16 cellular contexts compared by ENCODE assay signal in the genomic region with DNA sequence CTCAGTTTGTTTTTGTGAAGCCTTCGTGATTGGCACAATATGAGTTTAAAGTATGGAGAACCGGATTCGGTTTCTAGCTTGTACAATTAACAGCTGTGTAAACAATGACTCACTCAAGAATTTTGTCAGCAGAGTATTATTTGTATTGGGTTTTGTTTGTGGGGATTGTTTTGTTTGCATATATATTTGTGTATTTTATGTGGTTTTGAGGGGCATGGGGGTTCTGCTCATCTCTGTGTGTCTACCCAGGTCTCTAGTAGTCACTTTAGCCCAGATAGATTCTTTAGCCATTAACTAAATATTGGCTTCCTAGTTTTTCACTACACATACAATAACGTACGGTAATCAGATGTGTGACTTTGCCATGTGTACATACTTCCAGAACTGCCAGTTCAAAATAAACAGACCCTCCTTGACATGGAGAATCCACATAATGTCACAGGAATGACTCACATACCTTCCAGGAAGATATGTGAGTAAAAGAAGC. TPM values are rescaled to one million over a fixed set of nuclear protein-coding genes. Genes with fewer than 3 reads are reported as not detected.
DNase-seq lines count a peak whose midpoint lies in the region; ATAC-seq, FAIRE-seq and TF ChIP-seq lines count a peak whose summit lies in the region.
"Had no signal": no experiment of that assay in that cellular context is flagged by ENCODE, and none has a peak within 500 bp of the region (broad histone marks: within the 10 kb centered on the region; RNA-seq: fewer than 3 reads in every experiment).

No MANE protein-coding gene starts in this region.

- peak overlapping the region; percentile 37 for H3K27ac Mint-ChIP-seq in astrocyte (ENCODE audit: unreplicated experiment)
- H3K27ac Mint-ChIP-seq: activated T-helper 1 cell treated with anti-CD3 and anti-CD28 coated beads, Interleukin-12 subunit alpha, Interleukin-12 subunit beta, Interleukin-2, Interleukin-4 antibody, amounts not matched to agents 30 ng/mL and 10 ng/mL and 1 ng/mL, durations not matched to agents 14 hours and 24 hours and 36 hours; WTC11 had no signal

- H3K9me3 Mint-ChIP-seq in astrocyte (ENCODE audit: unreplicated experiment) = peaks cover 6% of the 10 kb centered on the region
- H3K9me3 Mint-ChIP-seq: activated T-helper 1 cell treated with anti-CD3 and anti-CD28 coated beads, Interleukin-12 subunit alpha, Interleukin-12 subunit beta, Interleukin-2, Interleukin-4 antibody, amounts not matched to agents 30 ng/mL and 10 ng/mL and 1 ng/mL, durations not matched to agents 14 hours and 24 hours and 36 hours; naive thymus-derived CD8-positive, alpha-beta T cell had no signal

- H3K4me3 ChIP-seq in astrocyte (ENCODE audit: insufficient read depth, low read depth, low read length) = no peak overlapping the region
- H3K4me3 ChIP-seq: esophagus muscularis mucosa, SJSA1, vagina had no signal

- H3K36me3 ChIP-seq in astrocyte (ENCODE audit: insufficient read depth, low read length) = no peaks in the 10 kb centered on the region
- H3K36me3 ChIP-seq: esophagus muscularis mucosa, SJSA1, vagina had no signal

- H2AFZ ChIP-seq in astrocyte (ENCODE audit: low read depth, low read length) = no peak overlapping the region

- no peaks in the 10 kb centered on the region for H3K27me3 ChIP-seq in astrocyte (ENCODE audit: insufficient read depth, low read length)
- H3K27me3 ChIP-seq: esophagus muscularis mucosa, SJSA1, vagina had no signal

- H3K9ac ChIP-seq in astrocyte (ENCODE audit: low read length) = no peak overlapping the region

- no peaks in the 10 kb centered on the region for H3K79me2 ChIP-seq in astrocyte (ENCODE audit: insufficient read depth, low read length)

- no peaks in the 10 kb centered on the region for H3K9me3 ChIP-seq in astrocyte (ENCODE audit: insufficient read depth, low read depth, low read length)
- H3K9me3 ChIP-seq: esophagus muscularis mucosa, SJSA1, vagina had no signal

- H3K4me3 Mint-ChIP-seq in astrocyte (ENCODE audit: unreplicated experiment) = no peak overlapping the region
- H3K4me3 Mint-ChIP-seq: activated T-helper 1 cell treated with anti-CD3 and anti-CD28 coated beads, Interleukin-12 subunit alpha, Interleukin-12 subunit beta, Interleukin-2, Interleukin-4 antibody, amounts not matched to agents 30 ng/mL and 10 ng/mL and 1 ng/mL, durations not matched to agents 14 hours and 24 hours and 36 hours; naive thymus-derived CD8-positive, alpha-beta T cell; WTC11 had no signal

- no peaks in the 10 kb centered on the region for H3K36me3 Mint-ChIP-seq in astrocyte (ENCODE audit: low read depth, unreplicated experiment)
- H3K36me3 Mint-ChIP-seq: naive thymus-derived CD8-positive, alpha-beta T cell had no signal

- H3K4me1 Mint-ChIP-seq in astrocyte (ENCODE audit: low read depth, unreplicated experiment) = peaks cover 7% of the 10 kb centered on the region

- FAIRE-seq in astrocyte (lab: Jason Lieb, UNC) = no peak

- no peaks in the 10 kb centered on the region for H3K4me1 ChIP-seq in astrocyte (ENCODE audit: insufficient read depth, low read length)
- H3K4me1 ChIP-seq: esophagus muscularis mucosa, vagina had no signal

- H3K27me3 Mint-ChIP-seq in astrocyte (ENCODE audit: low read depth, unreplicated experiment) = no peaks in the 10 kb centered on the region

- no peak for TF ChIP-seq CTCF in astrocyte (IDR thresholded peaks at IDR 0.05; ENCODE audit: insufficient read depth, low read depth, low read length)

- DNase-seq in DMS153 (lab: John Stamatoyannopoulos, UW) (peak; percentile 99), NCI-H146 (lab: John Stamatoyannopoulos, UW) (peak; percentile 65), astrocyte (ENCODE audit: low read depth) (no peak), lung microvascular endothelial cell (ENCODE audit: low read depth in 2 of 2) (peak; percentile 8 to 34), NCI-H187 treated with DMSO at 0.1 percent for 48 hours (lab: John Stamatoyannopoulos, UW) (no peak)
- DNase-seq: GF-D8; naive thymus-derived CD8-positive, alpha-beta T cell; stimulated activated CD4-positive, alpha-beta T cell treated with anti-CD3 and anti-CD28 coated beads, Interleukin-12 subunit alpha, Interleukin-12 subunit beta, amount 100 ng/mL, for 4 hours had no signal

- ATAC-seq in GM21423 (IDR thresholded peaks at IDR 0.05; ENCODE audit: unreplicated experiment) (no peak), HG03196 (IDR thresholded peaks at IDR 0.05; ENCODE audit: unreplicated experiment) (no peak), GM18861 (IDR thresholded peaks at IDR 0.05; ENCODE audit: unreplicated experiment) (no peak)
- ATAC-seq: naive thymus-derived CD8-positive, alpha-beta T cell; WTC11 had no signal

- H3K27ac ChIP-seq in astrocyte (ENCODE audit: low read depth, low read length) = no peak overlapping the region
- H3K27ac ChIP-seq: esophagus muscularis mucosa, SJSA1, vagina had no signal

- H4K20me1 ChIP-seq in astrocyte (ENCODE audit: insufficient read depth, low read length) = no peaks in the 10 kb centered on the region

- no peak overlapping the region for H3K4me2 ChIP-seq in astrocyte (ENCODE audit: low read length)

RNA-seq across cellular contexts. Expression of a gene that starts 7.5 kb away (rescaled TPM):
- total RNA-seq in astrocyte = not detected in 2 replicates
- total RNA-seq in lung microvascular endothelial cell = not detected in 2 replicates
- total RNA-seq: activated T-helper 1 cell treated with anti-CD3 and anti-CD28 coated beads, Interleukin-12 subunit alpha, Interleukin-12 subunit beta, Interleukin-2, Interleukin-4 antibody, amounts not matched to agents 30 ng/mL and 10 ng/mL and 1 ng/mL, durations not matched to agents 14 hours and 24 hours and 36 hours; SJSA1 had no signal

RNA-seq across cellular contexts. Expression of a gene that starts 25.4 kb away (rescaled TPM):
- not detected in 2 replicates for total RNA-seq in astrocyte
- not detected in 2 replicates for total RNA-seq in lung microvascular endothelial cell
- total RNA-seq: activated T-helper 1 cell treated with anti-CD3 and anti-CD28 coated beads, Interleukin-12 subunit alpha, Interleukin-12 subunit beta, Interleukin-2, Interleukin-4 antibody, amounts not matched to agents 30 ng/mL and 10 ng/mL and 1 ng/mL, durations not matched to agents 14 hours and 24 hours and 36 hours; SJSA1; WTC11 had no signal

RNA-seq across cellular contexts. Expression of a gene that starts 43.8 kb away (rescaled TPM):
- total RNA-seq in astrocyte (not detected in 2 replicates), lung microvascular endothelial cell (not detected in 2 replicates)
- total RNA-seq: activated T-helper 1 cell treated with anti-CD3 and anti-CD28 coated beads, Interleukin-12 subunit alpha, Interleukin-12 subunit beta, Interleukin-2, Interleukin-4 antibody, amounts not matched to agents 30 ng/mL and 10 ng/mL and 1 ng/mL, durations not matched to agents 14 hours and 24 hours and 36 hours; esophagus muscularis mucosa; naive thymus-derived CD8-positive, alpha-beta T cell; SJSA1; WTC11 had no signal

RNA-seq across cellular contexts. Expression of a gene that starts 58.5 kb away (rescaled TPM):
- not detected in 2 replicates for total RNA-seq in astrocyte
- total RNA-seq in lung microvascular endothelial cell = not detected in 2 replicates
- total RNA-seq: activated T-helper 1 cell treated with anti-CD3 and anti-CD28 coated beads, Interleukin-12 subunit alpha, Interleukin-12 subunit beta, Interleukin-2, Interleukin-4 antibody, amounts not matched to agents 30 ng/mL and 10 ng/mL and 1 ng/mL, durations not matched to agents 14 hours and 24 hours and 36 hours; esophagus muscularis mucosa; naive thymus-derived CD8-positive, alpha-beta T cell; SJSA1; vagina; WTC11 had no signal

Comparison
In these comparisons a context has a peak if more than half of its experiments do, and no peak if none do; other contexts are left out.
1. DNase-seq: peak in DMS153 (single experiment), NCI-H146 (single experiment) and lung microvascular endothelial cell (2 of 2); none in astrocyte (single experiment) and NCI-H187 treated with DMSO at 0.1 percent for 48 hours (single experiment).